Comparison of ENCODE assay signal across 15 cellular contexts in genomic region chr2:41194235-41194634, GRCh38.
DNase-seq lines count a peak whose midpoint lies in the region; ATAC-seq and TF ChIP-seq lines count a peak whose summit lies in the region.
"Had no signal": no experiment of that assay in that cellular context is flagged by ENCODE, and none has a peak within 500 bp of the region (broad histone marks: within the 10 kb centered on the region; RNA-seq: fewer than 3 reads in every experiment).

No MANE protein-coding gene starts in this region.

- H3K36me3 ChIP-seq in kidney epithelial cell (ENCODE audit: control insufficient read depth, insufficient read depth, low read length) = no peaks in the 10 kb centered on the region
- H3K36me3 ChIP-seq: ovary, upper lobe of left lung had no signal

- no peak overlapping the region for H3K4me3 ChIP-seq in kidney epithelial cell (ENCODE audit: low read depth, low read length)
- H3K4me3 ChIP-seq: K562, ovary, upper lobe of left lung had no signal

- TF ChIP-seq CTCF in kidney epithelial cell (IDR thresholded peaks at IDR 0.05; ENCODE audit: insufficient read depth, low read length, poor library complexity, severe bottlenecking) = no peak

- ATAC-seq in Right ventricle myocardium inferior (peak; percentile 59), HG03457 (IDR thresholded peaks at IDR 0.05; ENCODE audit: unreplicated experiment) (no peak), GM19328 (IDR thresholded peaks at IDR 0.05; ENCODE audit: unreplicated experiment) (no peak), HG03175 (IDR thresholded peaks at IDR 0.05; ENCODE audit: unreplicated experiment) (no peak)
- ATAC-seq: K562 had no signal

- H3K27me3 ChIP-seq in kidney epithelial cell (ENCODE audit: control insufficient read depth, insufficient read depth, low read length) = no peaks in the 10 kb centered on the region
- H3K27me3 ChIP-seq: ovary, upper lobe of left lung had no signal

- intact Hi-C loops in Right ventricle myocardium inferior (cut with DNase I) (no loop called here), cardiac septum (cut with DNase I) (no loop called here)

- DNase-seq in Right ventricle myocardium inferior (ENCODE audit: missing footprints) = peak; percentile 54
- DNase-seq in cardiac septum (ENCODE audit: low spot score) = no peak
- DNase-seq in brain pericyte (ENCODE audit: low read depth, low spot score) = peak; percentile 34
- peak; percentile 65 for DNase-seq in kidney epithelial cell (ENCODE audit: low read depth)
- no peak for DNase-seq in DMS53 treated with DMSO at 0.1 percent for 48 hours (lab: John Stamatoyannopoulos, UW; ENCODE audit: unreplicated experiment)
- DNase-seq: 8988T; activated gamma-delta T cell; DMS79 treated with DMSO at 0.1 percent for 48 hours; effector CD8-positive, alpha-beta T cell; upper lobe of left lung had no signal

Comparison
In these comparisons a context has a peak if more than half of its experiments do, and no peak if none do; other contexts are left out.
1. DNase-seq: peak in Right ventricle myocardium inferior (single experiment), brain pericyte (single experiment) and kidney epithelial cell (single experiment); none in cardiac septum (single experiment) and DMS53 treated with DMSO at 0.1 percent for 48 hours (single experiment).